In the genomic region with DNA sequence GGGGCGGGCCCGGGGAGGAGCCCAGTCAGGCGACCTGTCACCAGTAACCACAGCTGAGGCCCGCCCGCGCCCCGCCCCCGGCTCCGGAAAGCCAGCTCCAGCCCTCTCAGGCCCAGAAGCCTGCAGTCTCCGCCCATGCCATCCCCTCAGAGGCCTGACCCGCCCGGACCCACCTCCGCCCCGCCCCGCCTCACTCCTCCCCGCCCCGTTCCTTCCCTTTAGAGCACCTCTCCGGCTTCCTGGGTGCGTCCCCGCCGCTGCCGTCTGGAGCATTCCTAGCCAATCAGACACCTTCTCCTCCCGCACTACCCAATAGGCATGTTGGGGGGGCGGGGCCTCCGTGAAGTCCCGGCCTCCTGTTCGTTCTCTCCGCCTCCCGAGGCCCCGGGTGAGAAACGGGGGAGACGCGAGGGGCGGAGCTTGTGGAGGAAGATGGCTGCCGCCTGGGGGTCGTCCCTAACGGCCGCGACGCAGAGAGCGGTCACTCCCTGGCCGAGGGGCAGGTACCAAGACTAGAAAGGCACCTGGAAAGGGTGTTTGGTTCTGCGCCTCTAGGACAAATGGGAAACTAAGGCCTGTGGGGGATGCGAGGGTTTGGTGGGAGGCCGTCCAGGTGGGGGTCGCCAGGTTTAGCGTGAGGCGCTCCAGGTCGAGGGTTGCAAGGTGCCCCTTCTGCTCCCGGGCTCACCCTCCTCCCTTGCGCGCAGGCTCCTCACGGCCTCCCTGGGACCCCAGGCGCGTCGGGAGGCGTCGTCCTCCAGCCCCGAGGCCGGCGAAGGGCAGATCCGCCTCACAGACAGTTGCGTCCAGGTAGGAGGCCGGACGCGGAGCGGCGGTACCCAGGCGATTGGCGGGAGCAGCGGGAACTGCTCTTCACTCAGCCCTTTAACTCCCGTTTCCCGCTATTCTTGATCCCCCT, we compare ENCODE assay signal across 8 cellular contexts. TPM values are rescaled to one million over a fixed set of nuclear protein-coding genes. Genes with fewer than 3 reads are reported as not detected.
DNase-seq lines count a peak whose midpoint lies in the region; ATAC-seq, FAIRE-seq and TF ChIP-seq lines count a peak whose summit lies in the region.

A gene with protein sequence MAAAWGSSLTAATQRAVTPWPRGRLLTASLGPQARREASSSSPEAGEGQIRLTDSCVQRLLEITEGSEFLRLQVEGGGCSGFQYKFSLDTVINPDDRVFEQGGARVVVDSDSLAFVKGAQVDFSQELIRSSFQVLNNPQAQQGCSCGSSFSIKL (plus strand): TSS at position 423 of the 919 bp plus-strand sequence. CDS start 10 bp downstream, at position 433.

- no peaks in the 10 kb centered on the region for H3K36me3 ChIP-seq in kidney (ENCODE audit: control insufficient read depth in 1 of 2, insufficient read depth in 2 of 2, low read length in 2 of 2)

- peak; percentile 99 for DNase-seq in AG10803 (ENCODE audit: low read depth)
- DNase-seq in NCI-H460 (ENCODE audit: extremely low read depth, low read depth): peak; percentile 99
- DNase-seq in activated CD4-positive, CD25-positive, alpha-beta regulatory T cell treated with anti-CD3 and anti-CD28 coated beads, Interleukin-2, amount 50 U/mL, for 72 hours: peak; percentile 100
- peak; percentile 99 to 100 for DNase-seq in cerebellar nuclear complex (lab: John Stamatoyannopoulos, UW)
- DNase-seq in kidney: peak; percentile 100
- DNase-seq in stimulated activated CD4-positive, alpha-beta T cell treated with anti-CD3 and anti-CD28 coated beads, Interleukin-15, amount 100 ng/mL, for 24 hours: peak; percentile 100

- ATAC-seq in GM19043 (IDR thresholded peaks at IDR 0.05; ENCODE audit: low read depth, unreplicated experiment) (peak; percentile 84), HG03378 (IDR thresholded peaks at IDR 0.05; ENCODE audit: unreplicated experiment) (peak; percentile 81)

- 0 out of 2 replicates have a peak, but pooled peaks have one; percentile 4 for TF ChIP-seq CTCF in AG10803 (conservative IDR thresholded peaks at IDR 0.05; ENCODE audit: low read length)
- TF ChIP-seq CTCF in kidney (IDR thresholded peaks at IDR 0.05; ENCODE audit: borderline replicate concordance, extremely low read depth, insufficient read depth): no peak

- H3K4me1 ChIP-seq in kidney (ENCODE audit: control insufficient read depth in 1 of 2, insufficient read depth in 1 of 2, low read depth in 1 of 2, low read length in 2 of 2): peaks cover 6 to 11% of the 10 kb centered on the region in 2 donors

- H3K4me3 ChIP-seq in AG10803 (ENCODE audit: low read length) (peak within 1 kb of the TSS; percentile 99), kidney (ENCODE audit: low read length in 2 of 2) (peak within 1 kb of the TSS; percentile 94 to 96)

- peak within 1 kb of the TSS; percentile 86 to 95 for H3K9ac ChIP-seq in kidney (ENCODE audit: low read length in 2 of 2)

- peak within 1 kb of the TSS; percentile 96 to 97 for H3K27ac ChIP-seq in kidney (ENCODE audit: low read depth in 2 of 2, low read length in 2 of 2)

- FAIRE-seq in kidney (lab: Jason Lieb, UNC): peak; percentile 15

- H3K9me3 ChIP-seq in kidney (ENCODE audit: control insufficient read depth in 1 of 2, low read length in 2 of 2): no peaks in the 10 kb centered on the region

- intact Hi-C loops in kidney (cut with DNase I): no loop called here

RNA-seq across cellular contexts. Expression of the gene that starts here (rescaled TPM):
- total RNA-seq in NCI-H460 (2014; rRNA removed; shearing (Covaris generic)): 18.4 and 24.3 TPM in 2 replicates
- polyA plus RNA-seq in NCI-H460 (2014; cell fraction: nucleus; rRNA removed): 27.3 and 39.7 TPM in 2 replicates
- total RNA-seq in kidney: 27.1 TPM
- polyA plus RNA-seq in kidney (ENCODE audit: insufficient read depth, low read depth, low replicate concordance): 60.1 TPM

Comparison
In these comparisons a context has a peak if more than half of its experiments do, and no peak if none do; other contexts are left out.
1. Peak in every context shown above with its lines: DNase-seq, ATAC-seq, H3K4me3 ChIP-seq and H3K27ac ChIP-seq.